ENCODE assay signal across 17 cellular contexts in genomic region chr12:1918875-1919236, GRCh38. TPM values are rescaled to one million over a fixed set of nuclear protein-coding genes. Genes with fewer than 3 reads are reported as not detected.
DNase-seq lines count a peak whose midpoint lies in the region; ATAC-seq and TF ChIP-seq lines count a peak whose summit lies in the region.
"Had no signal": no experiment of that assay in that cellular context is flagged by ENCODE, and none has a peak within 500 bp of the region (broad histone marks: within the 10 kb centered on the region; RNA-seq: fewer than 3 reads in every experiment).

No MANE protein-coding gene starts in this region.

- H3K27ac ChIP-seq in SK-N-SH (ENCODE audit: low read depth in 2 of 2, low read length in 1 of 2) (no peak overlapping the region), lung (ENCODE audit: low read depth in 1 of 2, low read length in 1 of 2) (no peak overlapping the region)
- H3K27ac ChIP-seq: 22Rv1, foreskin keratinocyte, VCaP had no signal

- no peak overlapping the region for H3K27ac Mint-ChIP-seq in activated B cell treated with CpG ODN at 0.5 μM for 24 hours
- H3K27ac Mint-ChIP-seq in stimulated activated naive B cell treated with anti-CD40 and anti-IgM and Interleukin-4, amounts not matched to agents 10 μg/mL and 1 μg/mL and 100 μg/mL, for 72 hours: peak overlapping the region; percentile 37
- H3K27ac Mint-ChIP-seq: activated naive CD4-positive, alpha-beta T cell treated with anti-CD3 and anti-CD28 coated beads, Interleukin-2, amount 50 U/mL, for 72 hours; CD8-positive, alpha-beta memory T cell; endodermal cell had no signal

- DNase-seq in SK-N-SH (peak; percentile 17), activated B cell treated with CpG ODN at 0.5 μM for 24 hours (no peak), lung (ENCODE audit: low spot score) (peak; percentile 21)
- peak; percentile 0 for DNase-seq in stimulated activated naive B cell treated with anti-CD40 and anti-IgM and Interleukin-4, amounts not matched to agents 10 μg/mL and 1 μg/mL and 100 μg/mL, for 72 hours
- DNase-seq in stimulated activated naive CD8-positive, alpha-beta T cell treated with anti-CD3 and anti-CD28 coated beads, Interleukin-15, Interleukin-2, amounts not matched to agents 100 U/mL and 50 U/mL, for 24 hours: no peak
- DNase-seq: CD8-positive, alpha-beta memory T cell; foreskin keratinocyte; mesenchymal stem cell; NCI-H1694 treated with DMSO at 0.1 percent for 48 hours had no signal

- no peaks in the 10 kb centered on the region for H4K20me1 ChIP-seq in SK-N-SH (ENCODE audit: insufficient read depth)

- no peak for TF ChIP-seq EP300 in SK-N-SH (IDR thresholded peaks at IDR 0.05; ENCODE audit: borderline replicate concordance in 1 of 2, low read depth in 1 of 2, low read length in 1 of 2)

- no peaks in the 10 kb centered on the region for H3K9me3 Mint-ChIP-seq in activated B cell treated with CpG ODN at 0.5 μM for 24 hours
- H3K9me3 Mint-ChIP-seq in stimulated activated naive B cell treated with anti-CD40 and anti-IgM and Interleukin-4, amounts not matched to agents 10 μg/mL and 1 μg/mL and 100 μg/mL, for 72 hours: peaks cover 0 to 5% of the 10 kb centered on the region in 2 donors
- H3K9me3 Mint-ChIP-seq: activated naive CD4-positive, alpha-beta T cell treated with anti-CD3 and anti-CD28 coated beads, Interleukin-2, amount 50 U/mL, for 72 hours; CD8-positive, alpha-beta memory T cell; endodermal cell had no signal

- CTCF ChIA-PET in SK-N-SH (lab: Yijun Ruan, JAX) (interaction anchor here (1.2 to 5.5 kb wide), 2 partner anchors 21 to 128 kb away, joined by 4 to 40 read pairs; no protein-coding TSS in a partner anchor), activated B cell treated with CpG ODN at 0.5 μM for 24 hours (lab: Charles Lee) (interaction anchor here (2.4 kb wide), 1 partner anchor 21 kb away, joined by 10 read pairs; no protein-coding TSS in a partner anchor)

- H3K9me3 ChIP-seq in SK-N-SH (no peaks in the 10 kb centered on the region), lung (ENCODE audit: control insufficient read depth in 2 of 2, insufficient read depth in 1 of 2, low read length in 1 of 2) (no peaks in the 10 kb centered on the region)

- H3K36me3 Mint-ChIP-seq in activated B cell treated with CpG ODN at 0.5 μM for 24 hours (ENCODE audit: low read depth): no peaks in the 10 kb centered on the region
- peaks cover 11 to 24% of the 10 kb centered on the region in 2 donors for H3K36me3 Mint-ChIP-seq in stimulated activated naive B cell treated with anti-CD40 and anti-IgM and Interleukin-4, amounts not matched to agents 10 μg/mL and 1 μg/mL and 100 μg/mL, for 72 hours
- H3K36me3 Mint-ChIP-seq: CD8-positive, alpha-beta memory T cell had no signal

- H3K4me2 ChIP-seq in SK-N-SH: no peak overlapping the region

- H3K4me1 ChIP-seq in SK-N-SH (ENCODE audit: control insufficient read depth in 1 of 2, insufficient read depth in 2 of 2, low read depth in 1 of 2, low read length in 1 of 2) (peaks cover 0 to 24% of the 10 kb centered on the region in 2 experiments; a peak in 1 of 4 replicates), lung (ENCODE audit: control insufficient read depth in 2 of 2, insufficient read depth in 2 of 2, low read length in 2 of 2) (peaks cover 0 to 2% of the 10 kb centered on the region in 2 donors)
- H3K4me1 ChIP-seq: foreskin keratinocyte had no signal

- no peaks in the 10 kb centered on the region for H3F3A ChIP-seq in SK-N-SH (replicated peaks; ENCODE audit: insufficient read depth)

- no peak for ATAC-seq in SK-N-SH treated with all-trans-retinoic acid at 6 μM for 48 hours
- no peak for ATAC-seq in activated B cell treated with CpG ODN at 0.5 μM for 24 hours (ENCODE audit: low read depth)
- no peak for ATAC-seq in lung (ENCODE audit: insufficient read depth, low FRiP score)
- no peak for ATAC-seq in stimulated activated naive B cell treated with anti-CD40 and anti-IgM and Interleukin-4, amounts not matched to agents 10 μg/mL and 1 μg/mL and 100 μg/mL, for 72 hours (replicated peaks)
- ATAC-seq in stimulated activated naive CD8-positive, alpha-beta T cell treated with anti-CD3 and anti-CD28 coated beads, Interleukin-15, Interleukin-2, amounts not matched to agents 100 U/mL and 50 U/mL, for 24 hours: no peak
- ATAC-seq in GM19023 (IDR thresholded peaks at IDR 0.05; ENCODE audit: unreplicated experiment): no peak
- no peak for ATAC-seq in HG02852 (IDR thresholded peaks at IDR 0.05; ENCODE audit: unreplicated experiment)
- ATAC-seq: activated naive CD4-positive, alpha-beta T cell treated with anti-CD3 and anti-CD28 coated beads, Interleukin-2, amount 50 U/mL, for 72 hours; foreskin keratinocyte; HCT116 had no signal

- TF ChIP-seq CTCF in SK-N-SH (IDR thresholded peaks at IDR 0.05) (no peak), activated B cell treated with CpG ODN at 0.5 μM for 24 hours (IDR thresholded peaks at IDR 0.05) (no peak), lung (IDR thresholded peaks at IDR 0.05; ENCODE audit: control extremely low read depth, extremely low read depth) (no peak)

- peaks cover 55% of the 10 kb centered on the region for H3K4me1 Mint-ChIP-seq in activated B cell treated with CpG ODN at 0.5 μM for 24 hours
- H3K4me1 Mint-ChIP-seq in stimulated activated naive B cell treated with anti-CD40 and anti-IgM and Interleukin-4, amounts not matched to agents 10 μg/mL and 1 μg/mL and 100 μg/mL, for 72 hours: peaks cover 36 to 59% of the 10 kb centered on the region in 2 donors

- no peaks in the 10 kb centered on the region for H3K27me3 ChIP-seq in SK-N-SH (ENCODE audit: insufficient read depth)
- H3K27me3 ChIP-seq in lung (ENCODE audit: control insufficient read depth, insufficient read depth): no peaks in the 10 kb centered on the region

- POLR2A ChIA-PET in SK-N-SH (lab: Yijun Ruan, JAX): no interaction called here
- POLR2A ChIA-PET in activated B cell treated with CpG ODN at 0.5 μM for 24 hours (lab: Charles Lee): interaction anchor here (0.6 to 1.0 kb wide), 4 partner anchors 14 to 1309 kb away, joined by 3 to 4 read pairs (median 4); partner anchors contain the start of gene ADIPOR2

- no peak for TF ChIP-seq RAD21 in SK-N-SH (IDR thresholded peaks at IDR 0.05; ENCODE audit: low read length)

- WGBS in SK-N-SH (ENCODE audit: low lambda C conversion rate): 25% methylated on average over 3 of the region's 6 CpGs
- WGBS in lung, 2 donors: 84 to 87% methylated on average over 6 of the region's 6 CpGs

- H3K79me2 ChIP-seq in SK-N-SH (ENCODE audit: insufficient read depth): no peaks in the 10 kb centered on the region

- no peaks in the 10 kb centered on the region for H3K36me3 ChIP-seq in SK-N-SH (replicated peaks in 1 of 2; ENCODE audit: control insufficient read depth in 1 of 2, insufficient read depth in 2 of 2, low read length in 1 of 2)
- no peaks in the 10 kb centered on the region for H3K36me3 ChIP-seq in lung (ENCODE audit: control insufficient read depth in 2 of 2, insufficient read depth in 2 of 2, low read length in 2 of 2)

- no peaks in the 10 kb centered on the region for H3K9me2 ChIP-seq in SK-N-SH

- H3K4me3 ChIP-seq in SK-N-SH (ENCODE audit: low read depth in 2 of 2, low read length in 1 of 2) (no peak overlapping the region), lung (no peak overlapping the region)

- peaks cover 9% of the 10 kb centered on the region for H3K27me3 Mint-ChIP-seq in activated B cell treated with CpG ODN at 0.5 μM for 24 hours
- peaks cover 6 to 11% of the 10 kb centered on the region in 2 donors for H3K27me3 Mint-ChIP-seq in stimulated activated naive B cell treated with anti-CD40 and anti-IgM and Interleukin-4, amounts not matched to agents 10 μg/mL and 1 μg/mL and 100 μg/mL, for 72 hours

- intact Hi-C loops in activated B cell treated with CpG ODN at 0.5 μM for 24 hours (cut with micrococcal nuclease): loop anchor here (2.0 kb wide), 1 partner anchor 14 kb away; no protein-coding TSS in a partner anchor

- H2AFZ ChIP-seq in SK-N-SH (ENCODE audit: low read depth): no peak overlapping the region

- peak overlapping the region; percentile 35 for H3K4me3 Mint-ChIP-seq in activated B cell treated with CpG ODN at 0.5 μM for 24 hours
- peak overlapping the region; percentile 89 to 97 for H3K4me3 Mint-ChIP-seq in stimulated activated naive B cell treated with anti-CD40 and anti-IgM and Interleukin-4, amounts not matched to agents 10 μg/mL and 1 μg/mL and 100 μg/mL, for 72 hours
- H3K4me3 Mint-ChIP-seq: CD8-positive, alpha-beta memory T cell; endodermal cell had no signal

- H3K9ac ChIP-seq in SK-N-SH: no peak overlapping the region

TF ChIP-seq in SK-N-SH, 30 proteins besides CTCF, POLR2A, EP300 and RAD21 (continues in another document):
- TF ChIP-seq USF1 (IDR thresholded peaks at IDR 0.05; ENCODE audit: borderline replicate concordance, low read depth) (no peak), EZH2phosphoT487 (IDR thresholded peaks at IDR 0.05; ENCODE audit: borderline replicate concordance, low read depth) (no peak), ELF1 (IDR thresholded peaks at IDR 0.05) (no peak), GATA2 (CRISPR knock-in tag; IDR thresholded peaks at IDR 0.05) (no peak), TEAD4 (IDR thresholded peaks at IDR 0.05; ENCODE audit: borderline replicate concordance, insufficient read depth) (no peak)

TF ChIP-seq in SK-N-SH treated with all-trans-retinoic acid at 6 μM for 48 hours, 23 proteins besides CTCF, POLR2A, EP300 and RAD21 (continues in another document):
- TF ChIP-seq TOX (CRISPR knock-in tag; IDR thresholded peaks at IDR 0.05; ENCODE audit: borderline replicate concordance): no peak
- no peak for TF ChIP-seq ZNF8 (CRISPR knock-in tag; IDR thresholded peaks at IDR 0.05)
- no peak for TF ChIP-seq ZNF70 (CRISPR knock-in tag; IDR thresholded peaks at IDR 0.05)
- no peak for TF ChIP-seq POU6F1 (CRISPR knock-in tag; IDR thresholded peaks at IDR 0.05; ENCODE audit: borderline replicate concordance, low read depth)
- TF ChIP-seq CSDC2 (CRISPR knock-in tag; IDR thresholded peaks at IDR 0.05): no peak

RNA-seq across cellular contexts. Expression of gene CACNA2D4, which starts 0.4 kb away (rescaled TPM):
- polyA plus RNA-seq in SK-N-SH (2012; rRNA removed): 0.02 TPM in 1 of 2 replicates, not detected in the other
- polyA plus RNA-seq in SK-N-SH (2012; cell fraction: cytosol; rRNA removed): not detected in 2 replicates
- 0.02 TPM in 1 of 2 replicates, not detected in the other for polyA plus RNA-seq in SK-N-SH (2012; cell fraction: nucleus; rRNA removed)
- 2.1 and 2.8 TPM in 2 replicates for total RNA-seq in activated B cell treated with CpG ODN at 0.5 μM for 24 hours
- total RNA-seq in lung: 10 to 100 TPM in 1 of 2 donors, 1 to 10 TPM in 1; 1.5 to 12.6 TPM
- 10 to 100 TPM in 1 of 2 donors, 1 to 10 TPM in 1; 2.9 to 11.7 TPM for polyA plus RNA-seq in lung

Comparison
In these comparisons a context has a peak if more than half of its experiments do, and no peak if none do; other contexts are left out.
1. DNase-seq: peak in SK-N-SH (single experiment), lung (single experiment) and stimulated activated naive B cell treated with anti-CD40 and anti-IgM and Interleukin-4, amounts not matched to agents 10 μg/mL and 1 μg/mL and 100 μg/mL, for 72 hours (single experiment); none in activated B cell treated with CpG ODN at 0.5 μM for 24 hours (single experiment) and stimulated activated naive CD8-positive, alpha-beta T cell treated with anti-CD3 and anti-CD28 coated beads, Interleukin-15, Interleukin-2, amounts not matched to agents 100 U/mL and 50 U/mL, for 24 hours (single experiment).